Comparison of ENCODE assay signal across 8 cellular contexts in the genomic region with DNA sequence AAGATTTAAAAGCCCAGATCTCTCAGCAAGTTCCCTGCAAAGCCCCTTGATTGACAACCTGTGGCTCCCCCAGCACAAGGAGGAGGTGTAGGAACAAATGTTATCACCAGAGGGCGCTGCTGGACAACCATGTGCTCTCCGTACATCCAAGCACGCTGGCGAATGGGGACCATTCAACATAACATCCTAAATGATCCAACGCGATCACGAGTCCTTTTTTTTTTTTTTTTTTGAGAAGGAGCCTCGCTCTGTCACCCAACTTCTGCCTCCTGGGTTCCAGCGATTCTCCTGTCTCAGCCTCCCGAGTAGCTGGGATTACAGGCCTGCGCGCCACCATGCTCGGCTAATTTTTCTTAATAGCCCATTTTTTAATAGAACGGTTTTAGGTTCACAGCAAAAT. TPM values are rescaled to one million over a fixed set of nuclear protein-coding genes. Genes with fewer than 3 reads are reported as not detected.
DNase-seq lines count a peak whose midpoint lies in the region; ATAC-seq lines count a peak whose summit lies in the region.

No MANE protein-coding gene starts in this region.

- DNase-seq in ACHN (peak; percentile 65), H4 (ENCODE audit: low spot score) (peak; percentile 85), NCI-H446 treated with DMSO at 0.1 percent for 48 hours (lab: John Stamatoyannopoulos, UW) (peak; percentile 48), cerebellar cortex (ENCODE audit: low spot score) (peak; percentile 81), kidney tubule cell (ENCODE audit: low spot score) (peak; percentile 70)
- peak; percentile 46 for DNase-seq in activated CD4-positive, alpha-beta T cell treated with anti-CD3 and anti-CD28 coated beads for 1 hour
- peak; percentile 57 for DNase-seq in stimulated activated CD4-positive, alpha-beta T cell treated with anti-CD3 and anti-CD28 coated beads, Interleukin-2, amount 100 ng/mL, for 4 hours (ENCODE audit: low read depth)

- in situ Hi-C loops in ACHN (cut with HindIII; ENCODE audit: low pct_ligation_motif_present, low pct_unique_long_range_greater_than_20kb, low sequenced_read_pairs): no loop called here

- ATAC-seq in GM21367 (IDR thresholded peaks at IDR 0.05; ENCODE audit: unreplicated experiment): no peak

RNA-seq across cellular contexts. Expression of a gene that starts 52.0 kb away (rescaled TPM):
- 0.58 and 0.80 TPM in 2 replicates for total RNA-seq in H4 (2014; rRNA removed; shearing (Covaris generic))

RNA-seq across cellular contexts. Expression of a gene that starts 57.6 kb away (rescaled TPM):
- total RNA-seq in H4 (2014; rRNA removed; shearing (Covaris generic)): 18.6 and 19.6 TPM in 2 replicates
